34 cellular contexts compared by ENCODE assay signal in genomic region chr2:150542172-150542571, GRCh38. TPM values are rescaled to one million over a fixed set of nuclear protein-coding genes. Genes with fewer than 3 reads are reported as not detected.
"Had no signal": no experiment of that assay in that cellular context is flagged by ENCODE, and none has a peak within 500 bp of the region (broad histone marks: within the 10 kb centered on the region; RNA-seq: fewer than 3 reads in every experiment).

No MANE protein-coding gene starts in this region.

- H3K27me3 Mint-ChIP-seq: activated naive CD4-positive, alpha-beta T cell treated with anti-CD3 and anti-CD28 coated beads, Interleukin-2, amount 10 ng/mL, durations not matched to agents 7 days and 5 days; activated naive CD8-positive, alpha-beta T cell; activated naive CD8-positive, alpha-beta T cell treated with anti-CD3 and anti-CD28 coated beads for 36 hours; activated naive CD8-positive, alpha-beta T cell treated with anti-CD3 and anti-CD28 coated beads, Interleukin-2, amount 10 ng/mL, durations not matched to agents 7 days and 5 days; activated naive CD8-positive, alpha-beta T cell treated with anti-CD3 and anti-CD28 coated beads, Interleukin-2, amount 50 U/mL, for 24 hours; activated T-cell treated with anti-CD3 and anti-CD28 coated beads, Interleukin-2, amount 50 U/mL, for 24 hours; activated T-helper 17 cell treated with anti-CD3 and anti-CD28 coated beads, Interleukin-2, amount 50 U/mL, for 72 hours; brain; central memory CD8-positive, alpha-beta T cell had no signal

- H3K9me3 Mint-ChIP-seq: activated naive CD4-positive, alpha-beta T cell treated with anti-CD3 and anti-CD28 coated beads for 36 hours; activated naive CD4-positive, alpha-beta T cell treated with anti-CD3 and anti-CD28 coated beads, Interleukin-2, amount 50 U/mL, for 24 hours; activated T-helper 17 cell treated with anti-CD3 and anti-CD28 coated beads, Interleukin-2, amount 50 U/mL, for 72 hours; activated T-helper 2 cell treated with anti-CD3 and anti-CD28 coated beads, Interferon-gamma antibody, Interleukin-2, Interleukin-4, amounts not matched to agents 10 μg/mL and 5 μg/mL and 100 μg/mL, durations not matched to agents 14 hours and 24 hours and 36 hours had no signal

- ATAC-seq: activated naive CD4-positive, alpha-beta T cell treated with anti-CD3 and anti-CD28 coated beads, Interleukin-2, amount 50 U/mL, for 72 hours; activated naive CD8-positive, alpha-beta T cell treated with anti-CD3 and anti-CD28 coated beads, Interleukin-2, amount 50 U/mL, for 24 hours; activated T-cell treated with anti-CD3 and anti-CD28 coated beads, Interleukin-2, amount 50 U/mL, for 4 hours; activated T-cell treated with anti-CD3 and anti-CD28 coated beads, Interleukin-2, amount 50 U/mL, for 72 hours; activated T-helper 17 cell treated with anti-CD3 and anti-CD28 coated beads, Interleukin-2, amount 50 U/mL, for 72 hours; body of pancreas had no signal

- H3K36me3 Mint-ChIP-seq: activated naive CD4-positive, alpha-beta T cell treated with anti-CD3 and anti-CD28 coated beads, Interleukin-2, amount 10 ng/mL, durations not matched to agents 7 days and 5 days; activated naive CD4-positive, alpha-beta T cell treated with anti-CD3 and anti-CD28 coated beads, Interleukin-2, amount 50 U/mL, for 24 hours; activated naive CD4-positive, alpha-beta T cell treated with anti-CD3 and anti-CD28 coated beads, Interleukin-2, amount 50 U/mL, for 72 hours; activated naive CD8-positive, alpha-beta T cell; activated naive CD8-positive, alpha-beta T cell treated with anti-CD3 and anti-CD28 coated beads for 36 hours; activated naive CD8-positive, alpha-beta T cell treated with anti-CD3 and anti-CD28 coated beads, Interleukin-2, amount 10 ng/mL, durations not matched to agents 7 days and 5 days; brain had no signal

- H3K4me3 Mint-ChIP-seq: activated naive CD4-positive, alpha-beta T cell treated with anti-CD3 and anti-CD28 coated beads for 36 hours; activated naive CD4-positive, alpha-beta T cell treated with anti-CD3 and anti-CD28 coated beads, Interleukin-2, amount 10 ng/mL, durations not matched to agents 7 days and 5 days; activated naive CD4-positive, alpha-beta T cell treated with anti-CD3 and anti-CD28 coated beads, Interleukin-2, amount 50 U/mL, for 24 hours; activated naive CD8-positive, alpha-beta T cell; activated naive CD8-positive, alpha-beta T cell treated with anti-CD3 and anti-CD28 coated beads for 36 hours; activated naive CD8-positive, alpha-beta T cell treated with anti-CD3 and anti-CD28 coated beads, Interleukin-2, amount 10 ng/mL, durations not matched to agents 7 days and 5 days; activated naive CD8-positive, alpha-beta T cell treated with anti-CD3 and anti-CD28 coated beads, Interleukin-2, amount 50 U/mL, for 24 hours; activated T-cell treated with anti-CD3 and anti-CD28 coated beads, Interleukin-2, amount 50 U/mL, for 24 hours; activated T-cell treated with anti-CD3 and anti-CD28 coated beads, Interleukin-2, amount 50 U/mL, for 4 hours; activated T-cell treated with anti-CD3 and anti-CD28 coated beads, Interleukin-2, amount 50 U/mL, for 72 hours; activated T-helper 1 cell treated with anti-CD3 and anti-CD28 coated beads, Interleukin-12 subunit alpha, Interleukin-12 subunit beta, Interleukin-2, Interleukin-4 antibody, amounts not matched to agents 30 ng/mL and 10 ng/mL and 1 ng/mL, durations not matched to agents 14 hours and 24 hours and 36 hours; activated T-helper 17 cell treated with anti-CD3 and anti-CD28 coated beads, Interleukin-2, amount 50 U/mL, for 72 hours; brain; central memory CD8-positive, alpha-beta T cell had no signal

- H3K27ac Mint-ChIP-seq: activated naive CD4-positive, alpha-beta T cell treated with anti-CD3 and anti-CD28 coated beads for 36 hours; activated naive CD4-positive, alpha-beta T cell treated with anti-CD3 and anti-CD28 coated beads, Interleukin-2, amount 10 ng/mL, durations not matched to agents 7 days and 5 days; activated naive CD4-positive, alpha-beta T cell treated with anti-CD3 and anti-CD28 coated beads, Interleukin-2, amount 50 U/mL, for 24 hours; activated naive CD4-positive, alpha-beta T cell treated with anti-CD3 and anti-CD28 coated beads, Interleukin-2, amount 50 U/mL, for 72 hours; activated naive CD8-positive, alpha-beta T cell; activated naive CD8-positive, alpha-beta T cell treated with anti-CD3 and anti-CD28 coated beads for 36 hours; activated naive CD8-positive, alpha-beta T cell treated with anti-CD3 and anti-CD28 coated beads, Interleukin-2, amount 10 ng/mL, durations not matched to agents 7 days and 5 days; activated naive CD8-positive, alpha-beta T cell treated with anti-CD3 and anti-CD28 coated beads, Interleukin-2, amount 50 U/mL, for 24 hours; activated T-cell treated with anti-CD3 and anti-CD28 coated beads, Interleukin-2, amount 50 U/mL, for 24 hours; activated T-cell treated with anti-CD3 and anti-CD28 coated beads, Interleukin-2, amount 50 U/mL, for 72 hours; activated T-helper 1 cell treated with anti-CD3 and anti-CD28 coated beads, Interleukin-12 subunit alpha, Interleukin-12 subunit beta, Interleukin-2, Interleukin-4 antibody, amounts not matched to agents 30 ng/mL and 10 ng/mL and 1 ng/mL, durations not matched to agents 14 hours and 24 hours and 36 hours; activated T-helper 17 cell treated with anti-CD3 and anti-CD28 coated beads, Interleukin-2, amount 50 U/mL, for 72 hours; activated T-helper 2 cell treated with anti-CD3 and anti-CD28 coated beads, Interferon-gamma antibody, Interleukin-2, Interleukin-4, amounts not matched to agents 10 μg/mL and 5 μg/mL and 100 μg/mL, durations not matched to agents 14 hours and 24 hours and 36 hours had no signal

- H3K4me1 Mint-ChIP-seq: activated naive CD4-positive, alpha-beta T cell treated with anti-CD3 and anti-CD28 coated beads, Interleukin-2, amount 10 ng/mL, durations not matched to agents 7 days and 5 days; activated naive CD4-positive, alpha-beta T cell treated with anti-CD3 and anti-CD28 coated beads, Interleukin-2, amount 50 U/mL, for 24 hours; activated naive CD8-positive, alpha-beta T cell treated with anti-CD3 and anti-CD28 coated beads for 36 hours; activated naive CD8-positive, alpha-beta T cell treated with anti-CD3 and anti-CD28 coated beads, Interleukin-2, amount 10 ng/mL, durations not matched to agents 7 days and 5 days; activated naive CD8-positive, alpha-beta T cell treated with anti-CD3 and anti-CD28 coated beads, Interleukin-2, amount 50 U/mL, for 24 hours; activated T-helper 17 cell treated with anti-CD3 and anti-CD28 coated beads, Interleukin-2, amount 50 U/mL, for 72 hours; central memory CD8-positive, alpha-beta T cell had no signal

- DNase-seq: activated effector memory CD4-positive, alpha-beta T cell treated with anti-CD3 and anti-CD28 coated beads, Interleukin-2, amount 50 U/mL, for 16 hours; activated effector memory CD4-positive, alpha-beta T cell treated with Interleukin-2 at 50 U/mL for 16 hours; activated gamma-delta T cell; activated gamma-delta T cell treated with Interleukin-2 at 50 U/mL for 16 hours; activated naive CD4-positive, alpha-beta T cell; activated naive CD4-positive, alpha-beta T cell treated with anti-CD3 and anti-CD28 coated beads for 36 hours; activated naive CD4-positive, alpha-beta T cell treated with anti-CD3 and anti-CD28 coated beads, Interleukin-2, amount 10 ng/mL, durations not matched to agents 7 days and 5 days; activated naive CD4-positive, alpha-beta T cell treated with anti-CD3 and anti-CD28 coated beads, Interleukin-2, amount 50 U/mL, for 16 hours; activated naive CD4-positive, alpha-beta T cell treated with Interleukin-2 at 50 U/mL for 16 hours; activated naive CD8-positive, alpha-beta T cell treated with anti-CD3 and anti-CD28 coated beads for 36 hours; activated naive CD8-positive, alpha-beta T cell treated with anti-CD3 and anti-CD28 coated beads, Interleukin-2, amount 10 ng/mL, durations not matched to agents 7 days and 5 days; activated naive CD8-positive, alpha-beta T cell treated with anti-CD3 and anti-CD28 coated beads, Interleukin-2, amount 50 U/mL, for 24 hours; activated T-cell treated with anti-CD3 and anti-CD28 coated beads, Interleukin-2, amount 50 U/mL, for 1 hour; activated T-cell treated with anti-CD3 and anti-CD28 coated beads, Interleukin-2, amount 50 U/mL, for 24 hours; activated T-cell treated with anti-CD3 and anti-CD28 coated beads, Interleukin-2, amount 50 U/mL, for 4 hours; activated T-cell treated with anti-CD3 and anti-CD28 coated beads, Interleukin-2, amount 50 U/mL, for 48 hours; activated T-cell treated with anti-CD3 and anti-CD28 coated beads, Interleukin-2, amount 50 U/mL, for 72 hours; adrenal gland; amniotic stem cell; amygdala; anterior cingulate cortex; body of pancreas; brain microvascular endothelial cell; caudate nucleus; central memory CD4-positive, alpha-beta T cell; cerebellar nuclear complex had no signal

RNA-seq across cellular contexts. Expression of gene RND3, which starts 54.7 kb away (rescaled TPM):
- total RNA-seq: activated naive CD4-positive, alpha-beta T cell treated with anti-CD3 and anti-CD28 coated beads for 36 hours; activated naive CD4-positive, alpha-beta T cell treated with anti-CD3 and anti-CD28 coated beads, Interleukin-2, amount 50 U/mL, for 72 hours; activated naive CD8-positive, alpha-beta T cell treated with anti-CD3 and anti-CD28 coated beads for 36 hours; activated naive CD8-positive, alpha-beta T cell treated with anti-CD3 and anti-CD28 coated beads, Interleukin-2, amount 10 ng/mL, durations not matched to agents 7 days and 5 days; activated T-cell treated with anti-CD3 and anti-CD28 coated beads, Interleukin-2, amount 50 U/mL, for 72 hours; activated T-helper 1 cell treated with anti-CD3 and anti-CD28 coated beads, Interleukin-12 subunit alpha, Interleukin-12 subunit beta, Interleukin-2, Interleukin-4 antibody, amounts not matched to agents 30 ng/mL and 10 ng/mL and 1 ng/mL, durations not matched to agents 14 hours and 24 hours and 36 hours; activated T-helper 17 cell treated with anti-CD3 and anti-CD28 coated beads, Interleukin-2, amount 50 U/mL, for 72 hours; activated T-helper 2 cell treated with anti-CD3 and anti-CD28 coated beads, Interferon-gamma antibody, Interleukin-2, Interleukin-4, amounts not matched to agents 10 μg/mL and 5 μg/mL and 100 μg/mL, durations not matched to agents 14 hours and 24 hours and 36 hours had no signal
